1 cellular context compared by ENCODE assay signal in genomic region chr6:138018297-138018696, GRCh38.
TF ChIP-seq lines count a peak whose summit lies in the region.

No MANE protein-coding gene starts in this region.

TF ChIP-seq in HepG2, 621 proteins besides CTCF, POLR2A, EP300 and RAD21 (continued from another document):
- TF ChIP-seq ZNF574 (CRISPR knock-in tag; IDR thresholded peaks at IDR 0.05), result no peak
- no peak for TF ChIP-seq AHDC1 (CRISPR knock-in tag; IDR thresholded peaks at IDR 0.05; ENCODE audit: borderline replicate concordance)
- TF ChIP-seq TEAD3 (CRISPR knock-in tag; optimal IDR thresholded peaks at IDR 0.05; ENCODE audit: borderline replicate concordance), result peak; percentile 67
